In the genomic region with DNA sequence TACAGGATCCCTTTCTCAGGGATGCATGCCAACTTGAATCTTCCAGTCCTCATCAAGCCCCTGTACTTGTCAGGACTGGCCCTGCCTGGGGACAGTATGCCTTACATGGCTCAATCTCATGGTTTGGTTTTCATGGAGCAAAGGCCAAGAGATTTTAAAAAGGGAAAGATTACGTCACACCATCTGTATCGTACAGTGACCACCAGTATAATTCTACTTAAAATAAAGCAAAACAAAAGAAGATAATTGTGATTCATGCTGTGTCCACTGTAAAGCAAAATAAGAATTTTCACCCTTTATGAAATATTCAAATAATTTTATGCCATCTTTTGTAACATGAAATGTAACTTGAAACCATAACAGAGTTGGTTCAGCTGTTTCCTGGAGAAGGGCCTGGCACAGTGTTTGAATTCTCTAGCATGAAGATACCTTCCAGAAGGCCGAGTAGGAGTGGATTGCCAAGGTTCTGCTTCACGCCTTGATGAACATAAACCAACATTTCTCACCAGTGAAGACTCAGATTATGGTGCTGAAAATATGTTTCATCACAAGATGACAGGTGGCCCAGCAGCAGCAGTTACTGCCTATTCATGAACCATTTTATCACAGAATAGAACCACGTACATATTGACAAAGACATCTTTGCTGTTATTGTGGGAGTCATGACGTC, we compare ENCODE assay signal across 15 cellular contexts.
DNase-seq lines count a peak whose midpoint lies in the region; ATAC-seq and TF ChIP-seq lines count a peak whose summit lies in the region.
"Had no signal": no experiment of that assay in that cellular context is flagged by ENCODE, and none has a peak within 500 bp of the region (broad histone marks: within the 10 kb centered on the region; RNA-seq: fewer than 3 reads in every experiment).

No MANE protein-coding gene starts in this region.

- no peaks in the 10 kb centered on the region for H3K27me3 ChIP-seq in lower lobe of right lung (ENCODE audit: low read depth)
- H3K27me3 ChIP-seq: colonic mucosa had no signal

- TF ChIP-seq CTCF in AG10803 (conservative IDR thresholded peaks at IDR 0.05; ENCODE audit: low read length) (no peak), lower lobe of right lung (IDR thresholded peaks at IDR 0.05) (no peak)

- peak; percentile 38 for DNase-seq in AG10803 (ENCODE audit: low read depth)
- peak; percentile 3 for DNase-seq in NAMALWA (ENCODE audit: low spot score)
- DNase-seq in amniotic epithelial cell (ENCODE audit: low read depth) = peak; percentile 12
- peak; percentile 5 for DNase-seq in iPS-NIHi11 (ENCODE audit: low spot score)
- no peak for DNase-seq in lower lobe of right lung
- no peak for DNase-seq in AG08396 (ENCODE audit: low spot score)
- DNase-seq in ureter (ENCODE audit: low spot score) = no peak
- DNase-seq: activated naive CD8-positive, alpha-beta T cell treated with anti-CD3 and anti-CD28 coated beads for 36 hours; colonic mucosa; Kasumi-1; NCI-H2107; PC-3 had no signal

- intact Hi-C loops in lower lobe of right lung (cut with DNase I) = no loop called here

- no peaks in the 10 kb centered on the region for H3K36me3 ChIP-seq in lower lobe of right lung
- H3K36me3 ChIP-seq: colonic mucosa had no signal

- no peaks in the 10 kb centered on the region for H3K9me3 ChIP-seq in lower lobe of right lung
- H3K9me3 ChIP-seq: colonic mucosa had no signal

- H3K4me1 ChIP-seq in lower lobe of right lung = no peaks in the 10 kb centered on the region
- H3K4me1 ChIP-seq: colonic mucosa had no signal

- no peak overlapping the region for H3K4me3 ChIP-seq in AG10803 (ENCODE audit: low read length)
- no peak overlapping the region for H3K4me3 ChIP-seq in lower lobe of right lung
- H3K4me3 ChIP-seq: colonic mucosa, smooth muscle cell had no signal

- ATAC-seq in HG02970 (IDR thresholded peaks at IDR 0.05; ENCODE audit: low FRiP score, unreplicated experiment) (no peak), lower lobe of right lung (no peak)
- ATAC-seq: esophagus mucosa, PC-3 had no signal

- H3K27ac ChIP-seq in lower lobe of right lung = no peak overlapping the region
- H3K27ac ChIP-seq: colonic mucosa had no signal

Comparison
In these comparisons a context has a peak if more than half of its experiments do, and no peak if none do; other contexts are left out.
1. DNase-seq: peak in AG10803 (single experiment), NAMALWA (single experiment), amniotic epithelial cell (single experiment) and iPS-NIHi11 (single experiment); none in lower lobe of right lung (single experiment), AG08396 (single experiment) and ureter (single experiment).